8 cellular contexts compared by ENCODE assay signal in the genomic region with DNA sequence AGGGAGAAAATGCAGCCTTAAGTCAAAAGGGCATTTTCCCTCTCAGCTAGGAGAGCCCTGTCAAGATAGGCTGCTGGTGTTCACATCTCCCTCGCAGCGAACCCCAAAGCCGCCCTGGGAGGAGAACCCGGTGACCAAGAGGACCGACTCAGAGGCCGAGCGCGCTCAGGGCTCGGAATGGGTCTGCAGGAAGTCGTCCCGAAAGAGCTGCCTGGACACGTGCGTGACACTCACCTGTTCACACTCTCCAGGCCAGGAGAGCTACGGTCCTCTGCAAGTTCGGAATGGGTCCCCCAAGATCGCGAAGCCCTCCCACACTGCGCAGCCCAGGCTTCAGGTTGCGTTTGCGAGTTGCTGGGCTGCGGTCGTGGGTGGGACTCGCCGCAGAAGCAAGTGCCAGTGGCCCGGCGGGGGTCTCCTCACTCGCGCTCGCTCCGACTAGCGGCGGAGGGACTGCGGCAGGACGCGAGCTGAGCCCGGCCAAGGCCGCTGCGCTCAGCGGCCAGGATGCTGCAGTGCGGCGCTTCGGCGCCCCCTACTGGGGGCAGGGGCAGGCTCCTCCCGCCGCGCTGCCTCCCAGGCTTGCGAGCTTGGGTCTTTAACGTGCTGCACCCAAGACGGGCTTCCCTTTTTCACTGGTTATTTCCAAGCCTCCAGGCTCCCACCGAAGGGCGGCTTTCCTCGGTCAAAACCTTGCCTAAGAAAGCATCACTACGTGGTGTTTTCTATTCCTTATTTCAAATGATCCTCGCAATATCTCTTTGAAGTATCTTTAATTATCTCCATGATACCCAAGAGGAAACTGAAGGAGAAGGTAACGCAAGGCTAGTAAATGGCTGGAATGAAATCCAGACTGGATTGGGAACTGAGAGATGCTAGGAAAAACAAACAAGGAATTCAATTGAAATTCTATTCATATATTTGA. TPM values are rescaled to one million over a fixed set of nuclear protein-coding genes. Genes with fewer than 3 reads are reported as not detected.
DNase-seq lines count a peak whose midpoint lies in the region; ATAC-seq, FAIRE-seq and TF ChIP-seq lines count a peak whose summit lies in the region.

TSS of gene RERG (minus strand) at position 457 of the 925 bp plus-strand sequence. CDS start 3,928 bp downstream, outside the sequence.

- H3K18ac ChIP-seq in H1 (ENCODE audit: extremely low read depth, low read length), result peak within 1 kb of the TSS; percentile 79

- POLR2A ChIA-PET in H1 (lab: Charles Lee; ENCODE audit: partially characterized antibody), result interaction anchor here (1.3 to 1.7 kb wide), 2 partner anchors 38 to 304 kb away, joined by 3 to 4 read pairs; no protein-coding TSS in a partner anchor

- peaks cover 0 to 3% (median 3%) of the 10 kb centered on the region in 4 experiments; a peak in 4 of 7 replicates for H3K4me1 ChIP-seq in H1 (replicated peaks in 1 of 4; ENCODE audit: control insufficient read depth in 3 of 4, insufficient read depth in 4 of 4, low read length in 3 of 4)

- H3K56ac ChIP-seq in H1 (replicated peaks; ENCODE audit: insufficient read length, low read depth, low read length), result peak within 1 kb of the TSS; percentile 34

- peak; percentile 91 to 95 for TF ChIP-seq RAD21 in H1 (IDR thresholded peaks at IDR 0.05 in 1 of 2, conservative IDR thresholded peaks at IDR 0.05 in 1 of 2; ENCODE audit: low read depth in 2 of 2, low read length in 2 of 2)

- CTCF ChIA-PET in activated CD8-positive, alpha-beta memory T cell treated with anti-CD3 and anti-CD28 coated beads, Interleukin-2, amount 10 ng/mL, durations not matched to agents 7 days and 5 days (lab: Charles Lee), result interaction anchor here (0.5 to 3.7 kb wide), 53 partner anchors 8 to 706 kb away, joined by 3 to 20 read pairs (median 4); partner anchors contain the start of genes C12orf60, PDE6H and WBP11
- CTCF ChIA-PET in H1 (lab: Charles Lee; ENCODE audit: partially characterized antibody), result interaction anchor here (0.7 to 5.4 kb wide), 53 partner anchors 8 to 452 kb away, joined by 3 to 42 read pairs (median 5); no protein-coding TSS in a partner anchor

- H3K79me2 ChIP-seq in H1 (ENCODE audit: control insufficient read depth in 1 of 2, insufficient read depth in 2 of 2, low read length in 2 of 2), result no peaks in the 10 kb centered on the region

- peak within 1 kb of the TSS; percentile 64; the same call in 1 of the 2 replicates for H2BK5ac ChIP-seq in H1 (ENCODE audit: low read depth, low read length)

- TF ChIP-seq POLR2A in H1 (IDR thresholded peaks at IDR 0.05; ENCODE audit: control extremely low read depth in 1 of 2, low read depth in 2 of 2, low read length in 2 of 2), result no peak

- H3K27me3 ChIP-seq in H1 (replicated peaks in 1 of 4; ENCODE audit: control insufficient read depth in 3 of 4, extremely low read depth in 1 of 4, insufficient read depth in 3 of 4, low read length in 3 of 4), result peaks cover 0 to 9% (median 6%) of the 10 kb centered on the region in 4 experiments; a peak in 6 of 7 replicates

- H2AFZ ChIP-seq in H1 (ENCODE audit: low read length), result peak within 1 kb of the TSS; percentile 53; the same call in 1 of the 2 replicates

- H3K4me3 ChIP-seq in H1 (ENCODE audit: extremely low read depth in 1 of 4, insufficient read depth in 2 of 4, low read depth in 3 of 4, low read length in 4 of 4), result peak within 1 kb of the TSS; percentile 46 to 60 (median 52)

- no peak within 1 kb of the TSS for H3K23ac ChIP-seq in H1 (ENCODE audit: insufficient read length)

- H3K9me3 ChIP-seq in H1 (ENCODE audit: insufficient read depth in 2 of 2, low read depth in 1 of 2, low read length in 1 of 2), result no peaks in the 10 kb centered on the region

- peak within 1 kb of the TSS; percentile 7; the same call in 1 of the 2 replicates for H4K8ac ChIP-seq in H1 (ENCODE audit: extremely low read depth, insufficient read depth, low read length)

- no peak within 1 kb of the TSS for H2BK120ac ChIP-seq in H1 (replicated peaks; ENCODE audit: low read depth, low read length)

- peak within 1 kb of the TSS; percentile 53 for H3K4me3 Mint-ChIP-seq in activated CD8-positive, alpha-beta memory T cell treated with anti-CD3 and anti-CD28 coated beads, Interleukin-2, amount 10 ng/mL, durations not matched to agents 7 days and 5 days

- no peak within 1 kb of the TSS for H2AK5ac ChIP-seq in H1 (ENCODE audit: low read depth, low read length)

- DNase-seq in 8988T (peak; percentile 51), NCI-H446 (lab: John Stamatoyannopoulos, UW) (peak; percentile 59 to 89), H1 (ENCODE audit: low read depth in 1 of 2, low spot score in 2 of 2) (peak; percentile 67 to 92), mesenteric fat pad (ENCODE audit: low spot score) (peak; percentile 95)
- DNase-seq in activated CD8-positive, alpha-beta memory T cell treated with anti-CD3 and anti-CD28 coated beads, Interleukin-2, amount 10 ng/mL, durations not matched to agents 7 days and 5 days, result peak; percentile 74
- DNase-seq in stimulated activated CD8-positive, alpha-beta memory T cell treated with anti-CD3 and anti-CD28 coated beads, Interleukin-15, amount 100 ng/mL, for 1 hour (ENCODE audit: low read depth), result peak; percentile 27

- peaks cover 6% of the 10 kb centered on the region for H3K23me2 ChIP-seq in H1 (ENCODE audit: low read depth, low read length)

- FAIRE-seq in H1 (lab: Jason Lieb, UNC), result peak; percentile 45

- H3K4me2 ChIP-seq in H1 (ENCODE audit: insufficient read depth in 1 of 2, low read depth in 2 of 2, low read length in 2 of 2), result peak within 1 kb of the TSS; percentile 78 to 80

- WGBS in H1 (ENCODE audit: extremely low coverage in 1 of 2, insufficient coverage in 1 of 2, insufficient read length in 1 of 2, insufficient replicate concordance in 2 of 2, low coverage in 1 of 2, low lambda C conversion rate in 2 of 2, missing lambda C conversion rate in 1 of 2), 2 experiments, result 7% methylated on average over 50 of the region's 55 CpGs; no CpG with 5 or more reads in 1 of the 2 experiments

- H3K36me3 Mint-ChIP-seq in activated CD8-positive, alpha-beta memory T cell treated with anti-CD3 and anti-CD28 coated beads, Interleukin-2, amount 10 ng/mL, durations not matched to agents 7 days and 5 days, result no peaks in the 10 kb centered on the region

- no peak within 1 kb of the TSS for H3K27ac Mint-ChIP-seq in activated CD8-positive, alpha-beta memory T cell treated with anti-CD3 and anti-CD28 coated beads, Interleukin-2, amount 10 ng/mL, durations not matched to agents 7 days and 5 days

- H3K4me1 Mint-ChIP-seq in activated CD8-positive, alpha-beta memory T cell treated with anti-CD3 and anti-CD28 coated beads, Interleukin-2, amount 10 ng/mL, durations not matched to agents 7 days and 5 days, result peaks cover 9% of the 10 kb centered on the region

- H3K4ac ChIP-seq in H1 (replicated peaks; ENCODE audit: insufficient read length, low read depth, low read length), result no peak within 1 kb of the TSS

- ATAC-seq in GM18511 (IDR thresholded peaks at IDR 0.05; ENCODE audit: unreplicated experiment), result peak; percentile 94
- ATAC-seq in HG03045 (IDR thresholded peaks at IDR 0.05; ENCODE audit: unreplicated experiment), result peak; percentile 99
- ATAC-seq in activated CD8-positive, alpha-beta memory T cell treated with anti-CD3 and anti-CD28 coated beads, Interleukin-2, amount 10 ng/mL, durations not matched to agents 7 days and 5 days, result peak; percentile 100

- no peak within 1 kb of the TSS for H4K5ac ChIP-seq in H1 (ENCODE audit: insufficient read length, low read depth, low read length)

- H3K14ac ChIP-seq in H1 (ENCODE audit: insufficient read length), result no peak within 1 kb of the TSS

- H3K9me3 Mint-ChIP-seq in activated CD8-positive, alpha-beta memory T cell treated with anti-CD3 and anti-CD28 coated beads, Interleukin-2, amount 10 ng/mL, durations not matched to agents 7 days and 5 days (ENCODE audit: low read depth), result no peaks in the 10 kb centered on the region

- H3K27ac ChIP-seq in H1 (ENCODE audit: low read depth, low read length), result no peak within 1 kb of the TSS

- H3K79me1 ChIP-seq in H1 (ENCODE audit: low read depth, low read length), result no peaks in the 10 kb centered on the region

- no peaks in the 10 kb centered on the region for H4K20me1 ChIP-seq in H1 (replicated peaks in 1 of 2; ENCODE audit: control insufficient read depth in 1 of 2, insufficient read depth in 2 of 2, low read length in 2 of 2)

- H3K36me3 ChIP-seq in H1 (ENCODE audit: control insufficient read depth in 2 of 4, insufficient read depth in 4 of 4, low read length in 3 of 4), result no peaks in the 10 kb centered on the region

- peak within 1 kb of the TSS in 1 of 4 experiments; percentile 14; a peak in 1 of 7 replicates for H3K9ac ChIP-seq in H1 (replicated peaks in 1 of 4; ENCODE audit: extremely low read depth in 1 of 4, low read depth in 3 of 4, low read length in 3 of 4)

- TF ChIP-seq CTCF in H1 (IDR thresholded peaks at IDR 0.05; ENCODE audit: control extremely low read depth in 1 of 3, insufficient read depth in 1 of 3, low read depth in 1 of 3, low read length in 3 of 3), result peak; percentile 89 to 99 (median 93)

- H2BK20ac ChIP-seq in H1 (ENCODE audit: low read length), result no peak within 1 kb of the TSS

- TF ChIP-seq EP300 in H1 (IDR thresholded peaks at IDR 0.05; ENCODE audit: borderline replicate concordance in 1 of 2, low read depth in 2 of 2, low read length in 2 of 2), result no peak

- H4K91ac ChIP-seq in H1 (replicated peaks; ENCODE audit: insufficient read length, low read length), result no peak within 1 kb of the TSS

- peaks cover 63% of the 10 kb centered on the region for H3K27me3 Mint-ChIP-seq in activated CD8-positive, alpha-beta memory T cell treated with anti-CD3 and anti-CD28 coated beads, Interleukin-2, amount 10 ng/mL, durations not matched to agents 7 days and 5 days

- H2BK12ac ChIP-seq in H1 (ENCODE audit: low read depth, low read length), result peak within 1 kb of the TSS; percentile 93

- no peak within 1 kb of the TSS; the same call in 1 of the 2 replicates for H2BK15ac ChIP-seq in H1 (ENCODE audit: low read length)

TF ChIP-seq in H1, 55 proteins besides CTCF, POLR2A, EP300 and RAD21 (continues in another document):
- TF ChIP-seq CEBPB (IDR thresholded peaks at IDR 0.05; ENCODE audit: low read depth, low read length) (no peak), GABPA (IDR thresholded peaks at IDR 0.05; ENCODE audit: borderline replicate concordance, insufficient read depth, low read length) (no peak), BACH1 (IDR thresholded peaks at IDR 0.05; ENCODE audit: low read length) (peak; percentile 77), KDM5A (IDR thresholded peaks at IDR 0.05; ENCODE audit: low read length) (no peak)

RNA-seq across cellular contexts. Expression of gene RERG, which starts in this region (rescaled TPM):
- not detected for total RNA-seq in activated CD8-positive, alpha-beta memory T cell treated with anti-CD3 and anti-CD28 coated beads, Interleukin-2, amount 10 ng/mL, durations not matched to agents 7 days and 5 days
- 0.55 and 0.86 TPM in 2 replicates for total RNA-seq in H1 (2021; fragmentation: NEBNext Ultra II Directional; extraction: Animal tissue kit (Norgen Biotek cat#: 25700))
- polyA plus RNA-seq in H1 (2011; rRNA removed), result 0.12 and 0.27 TPM in 2 replicates
- polyA plus RNA-seq in H1 (2011; cell fraction: cytosol; rRNA removed), result 0.35 TPM
- polyA plus RNA-seq in H1 (2011; cell fraction: nucleus; rRNA removed), result 0.33 TPM
- 0.17 to 0.80 TPM (median 0.62 TPM) in 4 replicates for polyA plus RNA-seq in H1 (2012, experiment 1 of 2)
- polyA plus RNA-seq in H1 (2012, experiment 2 of 2), result 0.17 TPM
- polyA plus RNA-seq in H1 (2013, experiment 1 of 2), result 0.85 TPM
- 0.48 TPM for polyA plus RNA-seq in H1 (2013, experiment 2 of 2)
- 0.09 and 0.20 TPM in 2 replicates for polyA minus RNA-seq in H1 (2011; rRNA and poly(A)+ RNA removed)
- not detected for polyA minus RNA-seq in H1 (2011; cell fraction: cytosol; rRNA and poly(A)+ RNA removed)
- 2.2 TPM for polyA minus RNA-seq in H1 (2011; cell fraction: nucleus; rRNA and poly(A)+ RNA removed)
- total RNA-seq in mesenteric fat pad, result 15.9 TPM

Comparison
In these comparisons a context has a peak if more than half of its experiments do, and no peak if none do; other contexts are left out.
1. Peak in DNase-seq and ATAC-seq in activated CD8-positive, alpha-beta memory T cell treated with anti-CD3 and anti-CD28 coated beads, Interleukin-2, amount 10 ng/mL, durations not matched to agents 7 days and 5 days; RNA of the gene not detected or under 1 TPM.
2. DNase-seq: peak in every context shown above with its lines; median percentile 95 in mesenteric fat pad; 80 in H1; 74 in NCI-H446; 74 in activated CD8-positive, alpha-beta memory T cell treated with anti-CD3 and anti-CD28 coated beads, Interleukin-2, amount 10 ng/mL, durations not matched to agents 7 days and 5 days; 51 in 8988T; 27 in stimulated activated CD8-positive, alpha-beta memory T cell treated with anti-CD3 and anti-CD28 coated beads, Interleukin-15, amount 100 ng/mL, for 1 hour.